In the genomic region with DNA sequence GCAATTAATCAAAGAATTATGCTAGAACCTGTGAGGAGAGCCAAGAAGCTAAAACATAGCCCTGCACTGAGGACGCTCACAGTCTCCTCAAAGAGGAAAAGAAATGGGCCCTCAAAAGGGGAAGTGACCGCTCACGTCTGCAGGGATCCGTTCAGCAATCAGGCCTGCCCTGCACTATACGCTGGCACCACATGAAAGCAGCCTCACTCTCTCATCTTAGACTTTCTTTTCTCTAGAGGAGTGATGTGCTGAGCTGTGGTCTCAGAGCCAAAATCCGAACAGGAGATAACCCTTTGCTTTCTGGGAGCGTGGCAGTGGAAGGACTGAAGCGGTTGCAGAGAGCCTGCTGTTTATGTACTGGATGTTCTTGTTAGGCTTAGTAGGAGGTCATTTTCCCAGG, we compare ENCODE assay signal across 9 cellular contexts. TPM values are rescaled to one million over a fixed set of nuclear protein-coding genes. Genes with fewer than 3 reads are reported as not detected.
DNase-seq lines count a peak whose midpoint lies in the region; ATAC-seq and TF ChIP-seq lines count a peak whose summit lies in the region.
"Had no signal": no experiment of that assay in that cellular context is flagged by ENCODE, and none has a peak within 500 bp of the region (broad histone marks: within the 10 kb centered on the region; RNA-seq: fewer than 3 reads in every experiment).

No MANE protein-coding gene starts in this region.

- H3K4me3 ChIP-seq in skin epidermis: no peak overlapping the region

- peak overlapping the region in 11 of 21 experiments; percentile 1 to 87 (median 58) for H3K27ac ChIP-seq in skin epidermis
- H3K27ac ChIP-seq: VCaP had no signal

- no peaks in the 10 kb centered on the region for H3K36me3 Mint-ChIP-seq in activated B cell treated with CpG ODN at 0.5 μM for 24 hours (ENCODE audit: low read depth)

- H3K4me3 Mint-ChIP-seq in activated B cell treated with CpG ODN at 0.5 μM for 24 hours: peak overlapping the region; percentile 72

- peaks cover 93% of the 10 kb centered on the region for H3K4me1 Mint-ChIP-seq in activated B cell treated with CpG ODN at 0.5 μM for 24 hours

- no peak for TF ChIP-seq CTCF in activated B cell treated with CpG ODN at 0.5 μM for 24 hours (IDR thresholded peaks at IDR 0.05)

- DNase-seq in activated CD4-positive, CD25-positive, alpha-beta regulatory T cell treated with anti-CD3 and anti-CD28 coated beads, Interleukin-2, amount 50 U/mL, for 72 hours: no peak
- DNase-seq in activated B cell treated with CpG ODN at 0.5 μM for 24 hours (no peak), NCI-H345 (lab: John Stamatoyannopoulos, UW) (no peak), NCI-H1417 treated with DMSO at 0.1 percent for 48 hours (lab: John Stamatoyannopoulos, UW) (no peak), DMS53 treated with DMSO at 0.1 percent for 48 hours (lab: John Stamatoyannopoulos, UW; ENCODE audit: unreplicated experiment) (no peak)

- peak overlapping the region; percentile 97 for H3K27ac Mint-ChIP-seq in activated B cell treated with CpG ODN at 0.5 μM for 24 hours

- CTCF ChIA-PET in activated B cell treated with CpG ODN at 0.5 μM for 24 hours (lab: Charles Lee): interaction anchor here (1.4 to 7.3 kb wide), 4 partner anchors 12 to 17 kb away, joined by 6 to 79 read pairs (median 8); no protein-coding TSS in a partner anchor

- ATAC-seq in activated CD4-positive, CD25-positive, alpha-beta regulatory T cell treated with anti-CD3 and anti-CD28 coated beads, Interleukin-2, amount 50 U/mL, for 24 hours: peak; percentile 8 to 14
- peak; percentile 41 for ATAC-seq in HG03108 (IDR thresholded peaks at IDR 0.05; ENCODE audit: unreplicated experiment)
- ATAC-seq in activated B cell treated with CpG ODN at 0.5 μM for 24 hours (ENCODE audit: low read depth): peak; percentile 72

- POLR2A ChIA-PET in activated B cell treated with CpG ODN at 0.5 μM for 24 hours (lab: Charles Lee): interaction anchor here (0.5 to 9.0 kb wide), 10 partner anchors 7 to 338 kb away, joined by 3 to 339 read pairs (median 5); a partner anchor contains a TSS

- intact Hi-C loops in activated B cell treated with CpG ODN at 0.5 μM for 24 hours (cut with micrococcal nuclease): loop anchor here (1.0 kb wide), 2 partner anchors 9 to 20 kb away; no protein-coding TSS in a partner anchor

- H3K27me3 Mint-ChIP-seq in activated B cell treated with CpG ODN at 0.5 μM for 24 hours: no peaks in the 10 kb centered on the region

- H3K9me3 Mint-ChIP-seq in activated B cell treated with CpG ODN at 0.5 μM for 24 hours: no peaks in the 10 kb centered on the region

RNA-seq across cellular contexts. Expression of a gene that starts 6.3 kb away (rescaled TPM):
- total RNA-seq in activated B cell treated with CpG ODN at 0.5 μM for 24 hours: 151 and 160 TPM in 2 replicates

RNA-seq across cellular contexts. Expression of a gene that starts 20.4 kb away (rescaled TPM):
- 207 and 209 TPM in 2 replicates for total RNA-seq in activated B cell treated with CpG ODN at 0.5 μM for 24 hours

Comparison
In these comparisons a context has a peak if more than half of its experiments do, and no peak if none do; other contexts are left out.
1. ATAC-seq: peak in every context shown above with its lines; median percentile 72 in activated B cell treated with CpG ODN at 0.5 μM for 24 hours; 41 in HG03108; 11 in activated CD4-positive, CD25-positive, alpha-beta regulatory T cell treated with anti-CD3 and anti-CD28 coated beads, Interleukin-2, amount 50 U/mL, for 24 hours.